ENCODE assay signal across 1 cellular context in genomic region chrX:129961180-129962083, GRCh38.
A peak's percentile ranks its signal among the peaks of the same experiment; 100 is the strongest.
TF ChIP-seq lines count a peak whose summit lies in the region.

No MANE protein-coding gene starts in this region.

TF ChIP-seq in GM12878, 131 proteins besides CTCF, POLR2A, EP300 and RAD21:
- 0 out of 2 replicates have a peak, but pooled peaks have one; percentile 19 for TF ChIP-seq RUNX3 (IDR thresholded peaks at IDR 0.05; ENCODE audit: low read length)
- peak; percentile 83 for TF ChIP-seq PKNOX1 (IDR thresholded peaks at IDR 0.05)
- TF ChIP-seq ZBTB40 (IDR thresholded peaks at IDR 0.05; ENCODE audit: borderline replicate concordance): peak; percentile 33; the same call in 1 of the 2 replicates
- TF ChIP-seq USF1 (IDR thresholded peaks at IDR 0.05; ENCODE audit: borderline replicate concordance, extremely low read length, insufficient read depth, low read depth, low read length): no peak
- TF ChIP-seq POLR2AphosphoS5 (IDR thresholded peaks at IDR 0.05; ENCODE audit: low read length): peak; percentile 60; the same call in 1 of the 2 replicates
- peak; percentile 38 for TF ChIP-seq PBX3 (IDR thresholded peaks at IDR 0.05; ENCODE audit: insufficient replicate concordance, low read depth, low read length)
- TF ChIP-seq IKZF1 (conservative IDR thresholded peaks at IDR 0.05): peak; percentile 27; the same call in 1 of the 2 replicates
- 0 out of 3 replicates have a peak, but pooled peaks have one; percentile 20 for TF ChIP-seq POU2F2 (IDR thresholded peaks at IDR 0.05; ENCODE audit: borderline replicate concordance, low read depth, low read length)
- no peak for TF ChIP-seq BHLHE40 (IDR thresholded peaks at IDR 0.05; ENCODE audit: borderline replicate concordance in 1 of 2, low read depth in 2 of 2, low read length in 1 of 2)
- TF ChIP-seq YY1 (IDR thresholded peaks at IDR 0.05; ENCODE audit: low read depth, low read length): 0 out of 2 replicates have a peak, but pooled peaks have one; percentile 10
